ENCODE assay signal across 22 cellular contexts in genomic region chr2:135198481-135198880, GRCh38.
"Had no signal": no experiment of that assay in that cellular context is flagged by ENCODE, and none has a peak within 500 bp of the region (broad histone marks: within the 10 kb centered on the region; RNA-seq: fewer than 3 reads in every experiment).

No MANE protein-coding gene starts in this region.

- ATAC-seq: activated CD8-positive, alpha-beta T cell treated with anti-CD3 and anti-CD28 coated beads, Interleukin-2, amount 10 ng/mL, durations not matched to agents 7 days and 5 days; activated naive CD4-positive, alpha-beta T cell treated with anti-CD3 and anti-CD28 coated beads, Interleukin-2, amount 50 U/mL, for 72 hours; activated naive CD8-positive, alpha-beta T cell treated with anti-CD3 and anti-CD28 coated beads, Interleukin-2, amount 50 U/mL, for 24 hours; T-helper 17 cell; WTC11 had no signal

- H3K36me3 ChIP-seq: MG63 had no signal

- H3K9me3 ChIP-seq: MG63 had no signal

- H3K4me3 ChIP-seq: MG63 had no signal

- H3K27me3 ChIP-seq: MG63 had no signal

- DNase-seq: activated CD4-positive, alpha-beta T cell treated with anti-CD3 and anti-CD28 coated beads for 48 hours; activated CD4-positive, alpha-beta T cell treated with anti-CD3 and anti-CD28 coated beads, Interleukin-2, amount 50 U/mL, for 4 hours; activated CD4-positive, CD25-positive, alpha-beta regulatory T cell treated with anti-CD3 and anti-CD28 coated beads, Interleukin-2, amount 50 U/mL, for 72 hours; activated CD8-positive, alpha-beta memory T cell treated with anti-CD3 and anti-CD28 coated beads, Interleukin-2, amount 50 U/mL, for 48 hours; activated CD8-positive, alpha-beta T cell treated with anti-CD3 and anti-CD28 coated beads, Interleukin-2, amount 10 ng/mL, durations not matched to agents 7 days and 5 days; activated effector memory CD4-positive, alpha-beta T cell treated with Interleukin-2 at 50 U/mL for 16 hours; activated naive CD4-positive, alpha-beta T cell treated with Interleukin-2 at 50 U/mL for 16 hours; activated naive CD8-positive, alpha-beta T cell treated with anti-CD3 and anti-CD28 coated beads, Interleukin-2, amount 50 U/mL, for 24 hours; activated T-cell treated with anti-CD3 and anti-CD28 coated beads, Interleukin-2, amount 50 U/mL, for 1 hour; amniotic stem cell; MG63; MV-4-11; NCI-H1092 treated with DMSO at 0.1 percent for 48 hours; NCI-H1417 treated with DMSO at 0.1 percent for 48 hours; NCI-H1694 treated with DMSO at 0.1 percent for 48 hours; NCI-H2029 treated with DMSO at 0.1 percent for 48 hours; NCI-H446; SHP77 treated with DMSO at 0.1 percent for 48 hours; T-helper 17 cell; T-helper 9 cell had no signal
